ENCODE assay signal across 13 cellular contexts in genomic region chr13:98327326-98328314, GRCh38.
DNase-seq lines count a peak whose midpoint lies in the region; ATAC-seq and TF ChIP-seq lines count a peak whose summit lies in the region.
"Had no signal": no experiment of that assay in that cellular context is flagged by ENCODE, and none has a peak within 500 bp of the region (broad histone marks: within the 10 kb centered on the region; RNA-seq: fewer than 3 reads in every experiment).

No MANE protein-coding gene starts in this region.

- no peak overlapping the region for H3K4me3 Mint-ChIP-seq in activated naive CD4-positive, alpha-beta T cell treated with anti-CD3 and anti-CD28 coated beads, Interleukin-2, amount 10 ng/mL, durations not matched to agents 7 days and 5 days
- H3K4me3 Mint-ChIP-seq in stimulated activated naive B cell treated with anti-CD40 and anti-IgM and Interleukin-4, amounts not matched to agents 10 μg/mL and 1 μg/mL and 100 μg/mL, for 72 hours = no peak overlapping the region
- H3K4me3 Mint-ChIP-seq: activated T-helper 1 cell treated with anti-CD3 and anti-CD28 coated beads, Interleukin-12 subunit alpha, Interleukin-12 subunit beta, Interleukin-2, Interleukin-4 antibody, amounts not matched to agents 30 ng/mL and 10 ng/mL and 1 ng/mL, durations not matched to agents 14 hours and 24 hours and 36 hours; CD14-positive monocyte had no signal

- H4K20me1 ChIP-seq in hepatocyte (ENCODE audit: insufficient read depth, poor library complexity, severe bottlenecking) (no peaks in the 10 kb centered on the region), osteoblast (ENCODE audit: insufficient read depth, low read length) (peaks cover 6% of the 10 kb centered on the region)

- TF ChIP-seq CTCF in hepatocyte (IDR thresholded peaks at IDR 0.05; ENCODE audit: poor library complexity) (no peak), osteoblast (IDR thresholded peaks at IDR 0.05; ENCODE audit: extremely low read depth, low read depth, low read length) (no peak)

- H3K4me1 Mint-ChIP-seq in activated naive CD4-positive, alpha-beta T cell treated with anti-CD3 and anti-CD28 coated beads, Interleukin-2, amount 10 ng/mL, durations not matched to agents 7 days and 5 days = no peaks in the 10 kb centered on the region
- H3K4me1 Mint-ChIP-seq in stimulated activated naive B cell treated with anti-CD40 and anti-IgM and Interleukin-4, amounts not matched to agents 10 μg/mL and 1 μg/mL and 100 μg/mL, for 72 hours = no peaks in the 10 kb centered on the region
- H3K4me1 Mint-ChIP-seq: CD14-positive monocyte had no signal

- DNase-seq in EL = peak; percentile 34
- peak; percentile 81 for DNase-seq in amniotic epithelial cell (ENCODE audit: low read depth)
- peak; percentile 50 for DNase-seq in hepatocyte (ENCODE audit: low spot score)
- no peak for DNase-seq in osteoblast (ENCODE audit: insufficient read length, low spot score, missing footprints)
- no peak for DNase-seq in activated naive CD4-positive, alpha-beta T cell treated with anti-CD3 and anti-CD28 coated beads, Interleukin-2, amount 10 ng/mL, durations not matched to agents 7 days and 5 days
- DNase-seq in stimulated activated CD4-positive, alpha-beta T cell treated with anti-CD3 and anti-CD28 coated beads, Interleukin-12 subunit alpha, Interleukin-12 subunit beta, amount 100 ng/mL, for 4 hours = no peak
- DNase-seq in stimulated activated naive B cell treated with anti-CD40 and anti-IgM and Interleukin-4, amounts not matched to agents 10 μg/mL and 1 μg/mL and 100 μg/mL, for 72 hours = no peak
- DNase-seq: H7, NCI-H446, stomach had no signal

- WGBS in hepatocyte (ENCODE audit: low lambda C conversion rate, missing lambda C conversion rate) = 36% methylated on average over 10 of the region's 10 CpGs

- peak overlapping the region; percentile 70 for H3K27ac ChIP-seq in hepatocyte
- H3K27ac ChIP-seq in osteoblast (ENCODE audit: low read depth, low read length) = peak overlapping the region; percentile 70
- H3K27ac ChIP-seq: stomach had no signal

- H3K27ac Mint-ChIP-seq in activated naive CD4-positive, alpha-beta T cell treated with anti-CD3 and anti-CD28 coated beads, Interleukin-2, amount 10 ng/mL, durations not matched to agents 7 days and 5 days = no peak overlapping the region
- no peak overlapping the region for H3K27ac Mint-ChIP-seq in stimulated activated naive B cell treated with anti-CD40 and anti-IgM and Interleukin-4, amounts not matched to agents 10 μg/mL and 1 μg/mL and 100 μg/mL, for 72 hours
- H3K27ac Mint-ChIP-seq: activated T-helper 1 cell treated with anti-CD3 and anti-CD28 coated beads, Interleukin-12 subunit alpha, Interleukin-12 subunit beta, Interleukin-2, Interleukin-4 antibody, amounts not matched to agents 30 ng/mL and 10 ng/mL and 1 ng/mL, durations not matched to agents 14 hours and 24 hours and 36 hours; CD14-positive monocyte had no signal

- ATAC-seq in GM18505 (IDR thresholded peaks at IDR 0.05; ENCODE audit: unreplicated experiment) = no peak
- ATAC-seq in stimulated activated naive B cell treated with anti-CD40 and anti-IgM and Interleukin-4, amounts not matched to agents 10 μg/mL and 1 μg/mL and 100 μg/mL, for 72 hours (replicated peaks) = no peak

- H3K9me3 ChIP-seq in hepatocyte (ENCODE audit: low read depth) = no peaks in the 10 kb centered on the region
- H3K9me3 ChIP-seq in osteoblast (ENCODE audit: low read depth, low read length) = no peaks in the 10 kb centered on the region
- H3K9me3 ChIP-seq: stomach had no signal

- H2AFZ ChIP-seq in hepatocyte (no peak overlapping the region), osteoblast (ENCODE audit: low read length) (no peak overlapping the region)

- H3K4me2 ChIP-seq in hepatocyte = peak overlapping the region; percentile 20
- H3K4me2 ChIP-seq in osteoblast (ENCODE audit: insufficient read depth, low read length) = peak overlapping the region; percentile 50

- no peak for TF ChIP-seq POLR2A in GM18505 (IDR thresholded peaks at IDR 0.05; ENCODE audit: borderline replicate concordance, extremely low read depth, insufficient read depth, insufficient read length)

- no peaks in the 10 kb centered on the region for H3K9me3 Mint-ChIP-seq in activated naive CD4-positive, alpha-beta T cell treated with anti-CD3 and anti-CD28 coated beads, Interleukin-2, amount 10 ng/mL, durations not matched to agents 7 days and 5 days
- no peaks in the 10 kb centered on the region for H3K9me3 Mint-ChIP-seq in stimulated activated naive B cell treated with anti-CD40 and anti-IgM and Interleukin-4, amounts not matched to agents 10 μg/mL and 1 μg/mL and 100 μg/mL, for 72 hours
- H3K9me3 Mint-ChIP-seq: activated T-helper 1 cell treated with anti-CD3 and anti-CD28 coated beads, Interleukin-12 subunit alpha, Interleukin-12 subunit beta, Interleukin-2, Interleukin-4 antibody, amounts not matched to agents 30 ng/mL and 10 ng/mL and 1 ng/mL, durations not matched to agents 14 hours and 24 hours and 36 hours had no signal

- H3K27me3 ChIP-seq in hepatocyte = no peaks in the 10 kb centered on the region
- H3K27me3 ChIP-seq in osteoblast (ENCODE audit: insufficient read depth, low read length) = no peaks in the 10 kb centered on the region
- H3K27me3 ChIP-seq: stomach had no signal

- CTCF ChIA-PET in activated naive CD4-positive, alpha-beta T cell treated with anti-CD3 and anti-CD28 coated beads, Interleukin-2, amount 10 ng/mL, durations not matched to agents 7 days and 5 days (lab: Charles Lee) = interaction anchor here (0.9 kb wide), 1 partner anchor 346 kb away, joined by 3 read pairs; no protein-coding TSS in a partner anchor

- no peaks in the 10 kb centered on the region for H3K9me2 ChIP-seq in hepatocyte (replicated peaks; ENCODE audit: insufficient read depth)

- H3K4me3 ChIP-seq in hepatocyte (no peak overlapping the region), osteoblast (ENCODE audit: insufficient read depth, low read length) (no peak overlapping the region)
- H3K4me3 ChIP-seq: stomach had no signal

- H3K79me2 ChIP-seq in hepatocyte (peaks cover 68% of the 10 kb centered on the region), osteoblast (ENCODE audit: insufficient read depth, low read length) (peaks cover 29% of the 10 kb centered on the region)

- H3K4me1 ChIP-seq in hepatocyte (ENCODE audit: insufficient read depth) = peaks cover 34% of the 10 kb centered on the region
- H3K4me1 ChIP-seq in osteoblast (ENCODE audit: insufficient read depth, low read length) = peaks cover 28% of the 10 kb centered on the region

- H3K27me3 Mint-ChIP-seq in activated naive CD4-positive, alpha-beta T cell treated with anti-CD3 and anti-CD28 coated beads, Interleukin-2, amount 10 ng/mL, durations not matched to agents 7 days and 5 days = peaks cover 7% of the 10 kb centered on the region
- H3K27me3 Mint-ChIP-seq in stimulated activated naive B cell treated with anti-CD40 and anti-IgM and Interleukin-4, amounts not matched to agents 10 μg/mL and 1 μg/mL and 100 μg/mL, for 72 hours = peaks cover 8 to 16% of the 10 kb centered on the region in 2 donors

- H3K36me3 ChIP-seq in hepatocyte (replicated peaks; ENCODE audit: insufficient read depth, low read depth) (no peaks in the 10 kb centered on the region), osteoblast (ENCODE audit: insufficient read depth, low read length) (no peaks in the 10 kb centered on the region)
- H3K36me3 ChIP-seq: stomach had no signal

- no peaks in the 10 kb centered on the region for H3K36me3 Mint-ChIP-seq in activated naive CD4-positive, alpha-beta T cell treated with anti-CD3 and anti-CD28 coated beads, Interleukin-2, amount 10 ng/mL, durations not matched to agents 7 days and 5 days
- H3K36me3 Mint-ChIP-seq in stimulated activated naive B cell treated with anti-CD40 and anti-IgM and Interleukin-4, amounts not matched to agents 10 μg/mL and 1 μg/mL and 100 μg/mL, for 72 hours = no peaks in the 10 kb centered on the region
- H3K36me3 Mint-ChIP-seq: CD14-positive monocyte had no signal

Comparison
In these comparisons a context has a peak if more than half of its experiments do, and no peak if none do; other contexts are left out.
1. DNase-seq: peak in EL (single experiment), amniotic epithelial cell (single experiment) and hepatocyte (single experiment); none in osteoblast (single experiment), activated naive CD4-positive, alpha-beta T cell treated with anti-CD3 and anti-CD28 coated beads, Interleukin-2, amount 10 ng/mL, durations not matched to agents 7 days and 5 days (single experiment), stimulated activated CD4-positive, alpha-beta T cell treated with anti-CD3 and anti-CD28 coated beads, Interleukin-12 subunit alpha, Interleukin-12 subunit beta, amount 100 ng/mL, for 4 hours (single experiment) and stimulated activated naive B cell treated with anti-CD40 and anti-IgM and Interleukin-4, amounts not matched to agents 10 μg/mL and 1 μg/mL and 100 μg/mL, for 72 hours (single experiment).